ENCODE assay signal across 8 cellular contexts in genomic region chr20:36808317-36809257, GRCh38. TPM values are rescaled to one million over a fixed set of nuclear protein-coding genes. Genes with fewer than 3 reads are reported as not detected.
DNase-seq lines count a peak whose midpoint lies in the region; ATAC-seq and TF ChIP-seq lines count a peak whose summit lies in the region.

No MANE protein-coding gene starts in this region.

- in situ Hi-C loops in Panc1 (cut with HindIII; ENCODE audit: low pct_unique_long_range_greater_than_20kb, low sequenced_read_pairs) = no loop called here

- DNase-seq in NCI-H345 (lab: John Stamatoyannopoulos, UW) (peak; percentile 36), NCI-H345 treated with DMSO at 0.1 percent for 48 hours (lab: John Stamatoyannopoulos, UW; ENCODE audit: unreplicated experiment) (no peak), Panc1 (ENCODE audit: low read depth, low spot score) (no peak), fibroblast of the aortic adventitia (ENCODE audit: low read depth) (peak; percentile 57), posterior cingulate gyrus (peak in 6 of 10 donors; percentile 43 to 87 (median 58)), uterus (peak; percentile 42 to 45), NCI-H2081 treated with DMSO at 0.1 percent for 48 hours (lab: John Stamatoyannopoulos, UW) (no peak)
- DNase-seq in activated T-cell treated with anti-CD3 and anti-CD28 coated beads, Interleukin-2, amount 50 U/mL, for 48 hours = peak; percentile 84 to 87

- no peak for TF ChIP-seq POLR2A in uterus (IDR thresholded peaks at IDR 0.05)

- H3K27ac ChIP-seq in Panc1 (ENCODE audit: low read length) (no peak overlapping the region), uterus (no peak overlapping the region)

- POLR2A ChIA-PET in Panc1 (lab: Charles Lee) = interaction anchor here (0.7 to 0.9 kb wide), 2 partner anchors 35 to 47 kb away, joined by 7 read pairs; partner anchors contain the start of gene DSN1

- intact Hi-C loops in Panc1 (cut with micrococcal nuclease; ENCODE audit: unreplicated experiment) = no loop called here
- intact Hi-C loops in posterior cingulate gyrus (cut with DNase I) = no loop called here
- intact Hi-C loops in uterus (cut with DNase I; ENCODE audit: low total_unique reads) = no loop called here

- BruUV-seq in Panc1 (replicated peaks; lab: Mats Ljungman, UMichigan) = no TSS peak

- TF ChIP-seq CTCF in Panc1 (IDR thresholded peaks at IDR 0.05) (peak; percentile 96), fibroblast of the aortic adventitia (IDR thresholded peaks at IDR 0.05; ENCODE audit: insufficient read depth, low read length) (peak; percentile 74), uterus (IDR thresholded peaks at IDR 0.05) (peak; percentile 29 to 58 (median 43))

- no peaks in the 10 kb centered on the region for H3K27me3 ChIP-seq in Panc1 (ENCODE audit: control insufficient read depth, insufficient read depth, low read length)
- no peaks in the 10 kb centered on the region for H3K27me3 ChIP-seq in uterus

- H3K4me3 ChIP-seq in Panc1 (ENCODE audit: low read depth in 2 of 2, low read length in 2 of 2) = no peak overlapping the region
- H3K4me3 ChIP-seq in fibroblast of the aortic adventitia (ENCODE audit: low read depth, low read length) = no peak overlapping the region
- H3K4me3 ChIP-seq in uterus = no peak overlapping the region

- ATAC-seq in Panc1 = peak; percentile 80

- H3K4me1 ChIP-seq in Panc1 (ENCODE audit: control insufficient read depth, insufficient read depth, low read length) (no peaks in the 10 kb centered on the region), uterus (no peaks in the 10 kb centered on the region)

- H3K9me3 ChIP-seq in Panc1 (ENCODE audit: control insufficient read depth, insufficient read depth, low read depth, low read length) (no peaks in the 10 kb centered on the region), uterus (no peaks in the 10 kb centered on the region)

- peaks cover 5% of the 10 kb centered on the region for H3K36me3 ChIP-seq in Panc1 (ENCODE audit: control insufficient read depth, insufficient read depth, low read length)
- no peaks in the 10 kb centered on the region for H3K36me3 ChIP-seq in uterus

- CTCF ChIA-PET in Panc1 (lab: Charles Lee) = interaction anchor here (0.5 to 1.2 kb wide), 6 partner anchors 12 to 85 kb away, joined by 3 to 12 read pairs (median 4); a partner anchor contains a TSS

RNA-seq across cellular contexts. Expression of gene DSN1, which starts 35.0 kb away (rescaled TPM):
- total RNA-seq in Panc1 (2021; ENCODE audit: unreplicated experiment) (27.2 TPM), fibroblast of the aortic adventitia (ENCODE audit: low replicate concordance) (10.2 and 40.4 TPM in 2 replicates), uterus (10 to 100 TPM in 1 of 4 donors, 1 to 10 TPM in 2, under 1 TPM in 1; 0.29 to 24.3 (median 3.2) TPM)
- 13.2 TPM for polyA plus RNA-seq in Panc1 (2012; ENCODE audit: insufficient read length)

Comparison
In these comparisons a context has a peak if more than half of its experiments do, and no peak if none do; other contexts are left out.
1. DNase-seq: peak in NCI-H345 (single experiment), activated T-cell treated with anti-CD3 and anti-CD28 coated beads, Interleukin-2, amount 50 U/mL, for 48 hours (2 of 2), fibroblast of the aortic adventitia (single experiment), posterior cingulate gyrus (6 of 10) and uterus (2 of 2); none in NCI-H345 treated with DMSO at 0.1 percent for 48 hours (single experiment), Panc1 (single experiment) and NCI-H2081 treated with DMSO at 0.1 percent for 48 hours (single experiment).
2. CTCF ChIP-seq: peak in every context shown above with its lines; median percentile 96 in Panc1; 74 in fibroblast of the aortic adventitia; 43 in uterus.